In genomic region chr3:9810846-9811245, GRCh38 we compare ENCODE assay signal across 10 cellular contexts. TPM values are rescaled to one million over a fixed set of nuclear protein-coding genes. Genes with fewer than 3 reads are reported as not detected.
DNase-seq lines count a peak whose midpoint lies in the region; ATAC-seq, FAIRE-seq and TF ChIP-seq lines count a peak whose summit lies in the region.
"Had no signal": no experiment of that assay in that cellular context is flagged by ENCODE, and none has a peak within 500 bp of the region (broad histone marks: within the 10 kb centered on the region; RNA-seq: fewer than 3 reads in every experiment).

No MANE protein-coding gene starts in this region.

- no peaks in the 10 kb centered on the region for H3K9me3 Mint-ChIP-seq in activated T-helper 2 cell treated with anti-CD3 and anti-CD28 coated beads, Interferon-gamma antibody, Interleukin-2, Interleukin-4, amounts not matched to agents 10 μg/mL and 5 μg/mL and 100 μg/mL, durations not matched to agents 14 hours and 24 hours and 36 hours

- peak; percentile 7 for ATAC-seq in left ventricle myocardium superior

- peaks cover 61% of the 10 kb centered on the region for H3K36me3 Mint-ChIP-seq in activated T-helper 2 cell treated with anti-CD3 and anti-CD28 coated beads, Interferon-gamma antibody, Interleukin-2, Interleukin-4, amounts not matched to agents 10 μg/mL and 5 μg/mL and 100 μg/mL, durations not matched to agents 14 hours and 24 hours and 36 hours (ENCODE audit: low read depth)

- intact Hi-C loops in activated T-helper 2 cell treated with anti-CD3 and anti-CD28 coated beads, Interferon-gamma antibody, Interleukin-2, Interleukin-4, amounts not matched to agents 10 μg/mL and 5 μg/mL and 100 μg/mL, durations not matched to agents 14 hours and 24 hours and 36 hours (cut with micrococcal nuclease): no loop called here
- intact Hi-C loops in left ventricle myocardium superior (cut with micrococcal nuclease): no loop called here

- 0 out of 2 replicates have a peak, but pooled peaks have one; percentile 41 for TF ChIP-seq POLR2A in GM12891 (IDR thresholded peaks at IDR 0.05; ENCODE audit: low read depth, low read length)

- in situ Hi-C loops in GM13976 (cut with MboI; ENCODE audit: low sequenced_read_pairs, unreplicated experiment): no loop called here

- H3K4me3 ChIP-seq in skin epidermis: peak overlapping the region in 6 of 7 experiments; percentile 67 to 82 (median 76)

- no peak for FAIRE-seq in GM12891 (lab: Jason Lieb, UNC)
- FAIRE-seq in GM19239 (lab: Jason Lieb, UNC): no peak
- FAIRE-seq: endometrium had no signal

- peaks cover 30% of the 10 kb centered on the region for H3K4me1 Mint-ChIP-seq in activated T-helper 2 cell treated with anti-CD3 and anti-CD28 coated beads, Interferon-gamma antibody, Interleukin-2, Interleukin-4, amounts not matched to agents 10 μg/mL and 5 μg/mL and 100 μg/mL, durations not matched to agents 14 hours and 24 hours and 36 hours (ENCODE audit: low read depth)

- H3K27ac ChIP-seq in skin epidermis: peak overlapping the region in 18 of 21 experiments; percentile 91 to 99 (median 96)

- no peak for TF ChIP-seq CTCF in GM13976 (IDR thresholded peaks at IDR 0.05; ENCODE audit: borderline replicate concordance, control extremely low read depth, extremely low read depth, insufficient read depth, missing control alignments)

- peak overlapping the region; percentile 46 for H3K27ac Mint-ChIP-seq in activated T-helper 2 cell treated with anti-CD3 and anti-CD28 coated beads, Interferon-gamma antibody, Interleukin-2, Interleukin-4, amounts not matched to agents 10 μg/mL and 5 μg/mL and 100 μg/mL, durations not matched to agents 14 hours and 24 hours and 36 hours

- peak overlapping the region; percentile 40 for H3K4me3 Mint-ChIP-seq in activated T-helper 2 cell treated with anti-CD3 and anti-CD28 coated beads, Interferon-gamma antibody, Interleukin-2, Interleukin-4, amounts not matched to agents 10 μg/mL and 5 μg/mL and 100 μg/mL, durations not matched to agents 14 hours and 24 hours and 36 hours (ENCODE audit: low read depth)

- DNase-seq in GM12891 (ENCODE audit: insufficient read length, low spot score) (no peak), left ventricle myocardium superior (no peak), GM19239 (ENCODE audit: insufficient read length, low spot score) (no peak), GM13976 (ENCODE audit: low spot score) (no peak), NCI-H748 (lab: John Stamatoyannopoulos, UW; ENCODE audit: unreplicated experiment) (no peak), UCSD-AML1 (lab: John Stamatoyannopoulos, UW; ENCODE audit: unreplicated experiment) (no peak)
- DNase-seq in activated T-helper 2 cell treated with anti-CD3 and anti-CD28 coated beads, Interferon-gamma antibody, Interleukin-2, Interleukin-4, amounts not matched to agents 10 μg/mL and 5 μg/mL and 100 μg/mL, durations not matched to agents 14 hours and 24 hours and 36 hours (ENCODE audit: low spot score): no peak
- DNase-seq: stimulated activated CD4-positive, alpha-beta T cell treated with anti-CD3 and anti-CD28 coated beads, Interleukin-4, amount 100 ng/mL, for 24 hours had no signal

- no peaks in the 10 kb centered on the region for H3K27me3 Mint-ChIP-seq in activated T-helper 2 cell treated with anti-CD3 and anti-CD28 coated beads, Interferon-gamma antibody, Interleukin-2, Interleukin-4, amounts not matched to agents 10 μg/mL and 5 μg/mL and 100 μg/mL, durations not matched to agents 14 hours and 24 hours and 36 hours (ENCODE audit: low read depth)

TF ChIP-seq in GM12891, 5 proteins besides CTCF, POLR2A, EP300 and RAD21:
- no peak for TF ChIP-seq SPI1 (IDR thresholded peaks at IDR 0.05; ENCODE audit: low read depth, low read length)
- no peak; the same call in 1 of the 2 replicates for TF ChIP-seq POLR2AphosphoS5 (IDR thresholded peaks at IDR 0.05; ENCODE audit: low read depth, low read length)
- TF ChIP-seq PAX5 (IDR thresholded peaks at IDR 0.05; ENCODE audit: insufficient read depth, low read length, severe bottlenecking): no peak
- no peak for TF ChIP-seq TAF1 (IDR thresholded peaks at IDR 0.05; ENCODE audit: low read depth, low read length)
- no peak for TF ChIP-seq POU2F2 (IDR thresholded peaks at IDR 0.05; ENCODE audit: low read depth, low read length)

RNA-seq across cellular contexts. Expression of gene TTLL3, which starts 0.8 kb away (rescaled TPM):
- polyA plus RNA-seq in GM12891 (2012; ENCODE audit: low read depth, missing spikeins): 17.3 TPM
- 51.0 and 56.5 TPM in 2 replicates for total RNA-seq in activated T-helper 2 cell treated with anti-CD3 and anti-CD28 coated beads, Interferon-gamma antibody, Interleukin-2, Interleukin-4, amounts not matched to agents 10 μg/mL and 5 μg/mL and 100 μg/mL, durations not matched to agents 14 hours and 24 hours and 36 hours
- 11.0 TPM for total RNA-seq in left ventricle myocardium superior

RNA-seq across cellular contexts. Expression of gene ARPC4, which starts 18.0 kb away (rescaled TPM):
- polyA plus RNA-seq in GM12891 (2012; ENCODE audit: low read depth, missing spikeins): 296 TPM
- total RNA-seq in activated T-helper 2 cell treated with anti-CD3 and anti-CD28 coated beads, Interferon-gamma antibody, Interleukin-2, Interleukin-4, amounts not matched to agents 10 μg/mL and 5 μg/mL and 100 μg/mL, durations not matched to agents 14 hours and 24 hours and 36 hours: 253 and 268 TPM in 2 replicates
- total RNA-seq in left ventricle myocardium superior: 55.3 TPM

RNA-seq across cellular contexts. Expression of gene TADA3, which starts 18.6 kb away (rescaled TPM):
- polyA plus RNA-seq in GM12891 (2012; ENCODE audit: low read depth, missing spikeins): 34.8 TPM
- total RNA-seq in activated T-helper 2 cell treated with anti-CD3 and anti-CD28 coated beads, Interferon-gamma antibody, Interleukin-2, Interleukin-4, amounts not matched to agents 10 μg/mL and 5 μg/mL and 100 μg/mL, durations not matched to agents 14 hours and 24 hours and 36 hours: 86.6 and 89.2 TPM in 2 replicates
- total RNA-seq in left ventricle myocardium superior: 45.9 TPM

RNA-seq across cellular contexts. Expression of gene RPUSD3, which starts 33.0 kb away (rescaled TPM):
- 28.6 TPM for polyA plus RNA-seq in GM12891 (2012; ENCODE audit: low read depth, missing spikeins)
- 70.0 and 71.1 TPM in 2 replicates for total RNA-seq in activated T-helper 2 cell treated with anti-CD3 and anti-CD28 coated beads, Interferon-gamma antibody, Interleukin-2, Interleukin-4, amounts not matched to agents 10 μg/mL and 5 μg/mL and 100 μg/mL, durations not matched to agents 14 hours and 24 hours and 36 hours
- total RNA-seq in left ventricle myocardium superior: 37.9 TPM

RNA-seq across cellular contexts. Expression of gene CAMK1, which starts 41.1 kb away (rescaled TPM):
- polyA plus RNA-seq in GM12891 (2012; ENCODE audit: low read depth, missing spikeins): 0.53 TPM
- total RNA-seq in activated T-helper 2 cell treated with anti-CD3 and anti-CD28 coated beads, Interferon-gamma antibody, Interleukin-2, Interleukin-4, amounts not matched to agents 10 μg/mL and 5 μg/mL and 100 μg/mL, durations not matched to agents 14 hours and 24 hours and 36 hours: 113 and 116 TPM in 2 replicates
- 11.7 TPM for total RNA-seq in left ventricle myocardium superior
